Comparison of ENCODE assay signal across 6 cellular contexts in genomic region chr1:149658175-149658574, GRCh38.
DNase-seq lines count a peak whose midpoint lies in the region; ATAC-seq and TF ChIP-seq lines count a peak whose summit lies in the region.
"Not testable (repeated sequence)": the region's sequence is repeated elsewhere in the genome, so short reads cannot be mapped to it uniquely, and the experiment has no call there.

No MANE protein-coding gene starts in this region.

- H3K4me3 ChIP-seq in epithelial cell of esophagus (ENCODE audit: low read length); fibroblast of mammary gland (ENCODE audit: control insufficient read depth, low read depth, low read length): not testable (repeated sequence)

- DNase-seq in HT1080 (ENCODE audit: low read depth) (peak; percentile 40), epithelial cell of esophagus (ENCODE audit: low read depth) (peak; percentile 10), fibroblast of mammary gland (ENCODE audit: low read depth) (peak; percentile 0), foreskin melanocyte (peak; percentile 52), renal cortical epithelial cell (ENCODE audit: low read depth) (peak; percentile 41)
- DNase-seq in WTC11 (ENCODE audit: low spot score) = not testable (repeated sequence)

- not testable (repeated sequence) for H3K36me3 Mint-ChIP-seq in WTC11

- ATAC-seq in WTC11 = 0 out of 2 replicates have a peak, but pooled peaks have one; percentile 22

- H3K4me3 Mint-ChIP-seq in WTC11 = not testable (repeated sequence)

- H3K27ac Mint-ChIP-seq in WTC11 = not testable (repeated sequence)

- not testable (repeated sequence) for H3K9me3 Mint-ChIP-seq in WTC11

- not testable (repeated sequence) for H3K4me1 Mint-ChIP-seq in WTC11

- CTCF ChIA-PET in WTC11 (lab: Charles Lee) = not testable (repeated sequence)

- not testable (repeated sequence) for TF ChIP-seq CTCF in WTC11 (IDR thresholded peaks at IDR 0.05); epithelial cell of esophagus (IDR thresholded peaks at IDR 0.05; ENCODE audit: insufficient read depth, low read depth, low read length, missing control alignments); fibroblast of mammary gland (conservative IDR thresholded peaks at IDR 0.05; ENCODE audit: control insufficient read depth, insufficient read depth, low read depth, low read length)

- POLR2A ChIA-PET in WTC11 (lab: Charles Lee) = not testable (repeated sequence)

- not testable (repeated sequence) for H3K27me3 Mint-ChIP-seq in WTC11 (ENCODE audit: low read depth)
